ENCODE assay signal across 1 cellular context in the genomic region with DNA sequence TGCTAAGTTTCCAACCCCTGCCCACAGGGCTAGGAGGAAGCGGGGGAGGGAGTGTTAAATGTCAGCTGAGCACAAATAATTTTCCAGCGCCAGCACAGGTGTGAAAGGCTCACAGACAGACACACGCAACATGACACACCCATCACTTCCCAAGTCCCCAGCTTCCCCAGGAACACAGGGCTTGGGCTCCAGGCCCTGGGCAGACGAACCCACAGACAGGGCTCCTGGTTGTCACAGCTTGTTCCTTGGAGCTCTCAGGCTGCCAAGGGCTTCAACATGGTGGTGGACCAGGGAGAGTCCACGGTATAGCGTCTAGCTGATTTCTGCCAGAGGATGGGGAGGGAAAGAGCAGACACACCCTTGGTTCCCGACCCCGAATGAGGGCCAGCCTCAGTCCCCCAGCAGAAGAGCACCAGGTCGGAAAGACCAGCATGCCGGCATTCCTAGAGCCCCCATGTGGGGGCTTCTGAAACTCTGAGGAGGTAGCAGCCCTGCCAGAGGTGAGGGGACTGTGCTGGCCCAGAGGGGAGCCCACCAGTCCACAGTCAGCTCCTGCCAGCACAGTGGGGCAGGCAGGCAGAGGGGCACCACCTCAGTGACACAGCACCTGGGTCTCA.
TF ChIP-seq lines count a peak whose summit lies in the region.

No MANE protein-coding gene starts in this region.

TF ChIP-seq in HepG2, 621 proteins besides CTCF, POLR2A, EP300 and RAD21:
- TF ChIP-seq THAP11 (CRISPR knock-in tag; IDR thresholded peaks at IDR 0.05) = no peak
- no peak for TF ChIP-seq REL (CRISPR knock-in tag; conservative IDR thresholded peaks at IDR 0.05)
- TF ChIP-seq, protein P1, sequence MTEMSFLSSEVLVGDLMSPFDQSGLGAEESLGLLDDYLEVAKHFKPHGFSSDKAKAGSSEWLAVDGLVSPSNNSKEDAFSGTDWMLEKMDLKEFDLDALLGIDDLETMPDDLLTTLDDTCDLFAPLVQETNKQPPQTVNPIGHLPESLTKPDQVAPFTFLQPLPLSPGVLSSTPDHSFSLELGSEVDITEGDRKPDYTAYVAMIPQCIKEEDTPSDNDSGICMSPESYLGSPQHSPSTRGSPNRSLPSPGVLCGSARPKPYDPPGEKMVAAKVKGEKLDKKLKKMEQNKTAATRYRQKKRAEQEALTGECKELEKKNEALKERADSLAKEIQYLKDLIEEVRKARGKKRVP (CRISPR knock-in tag; IDR thresholded peaks at IDR 0.05) = no peak
- TF ChIP-seq, protein P2, sequence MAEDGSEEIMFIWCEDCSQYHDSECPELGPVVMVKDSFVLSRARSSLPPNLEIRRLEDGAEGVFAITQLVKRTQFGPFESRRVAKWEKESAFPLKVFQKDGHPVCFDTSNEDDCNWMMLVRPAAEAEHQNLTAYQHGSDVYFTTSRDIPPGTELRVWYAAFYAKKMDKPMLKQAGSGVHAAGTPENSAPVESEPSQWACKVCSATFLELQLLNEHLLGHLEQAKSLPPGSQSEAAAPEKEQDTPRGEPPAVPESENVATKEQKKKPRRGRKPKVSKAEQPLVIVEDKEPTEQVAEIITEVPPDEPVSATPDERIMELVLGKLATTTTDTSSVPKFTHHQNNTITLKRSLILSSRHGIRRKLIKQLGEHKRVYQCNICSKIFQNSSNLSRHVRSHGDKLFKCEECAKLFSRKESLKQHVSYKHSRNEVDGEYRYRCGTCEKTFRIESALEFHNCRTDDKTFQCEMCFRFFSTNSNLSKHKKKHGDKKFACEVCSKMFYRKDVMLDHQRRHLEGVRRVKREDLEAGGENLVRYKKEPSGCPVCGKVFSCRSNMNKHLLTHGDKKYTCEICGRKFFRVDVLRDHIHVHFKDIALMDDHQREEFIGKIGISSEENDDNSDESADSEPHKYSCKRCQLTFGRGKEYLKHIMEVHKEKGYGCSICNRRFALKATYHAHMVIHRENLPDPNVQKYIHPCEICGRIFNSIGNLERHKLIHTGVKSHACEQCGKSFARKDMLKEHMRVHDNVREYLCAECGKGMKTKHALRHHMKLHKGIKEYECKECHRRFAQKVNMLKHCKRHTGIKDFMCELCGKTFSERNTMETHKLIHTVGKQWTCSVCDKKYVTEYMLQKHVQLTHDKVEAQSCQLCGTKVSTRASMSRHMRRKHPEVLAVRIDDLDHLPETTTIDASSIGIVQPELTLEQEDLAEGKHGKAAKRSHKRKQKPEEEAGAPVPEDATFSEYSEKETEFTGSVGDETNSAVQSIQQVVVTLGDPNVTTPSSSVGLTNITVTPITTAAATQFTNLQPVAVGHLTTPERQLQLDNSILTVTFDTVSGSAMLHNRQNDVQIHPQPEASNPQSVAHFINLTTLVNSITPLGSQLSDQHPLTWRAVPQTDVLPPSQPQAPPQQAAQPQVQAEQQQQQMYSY (CRISPR knock-in tag; IDR thresholded peaks at IDR 0.05) = no peak
- TF ChIP-seq, protein P3, sequence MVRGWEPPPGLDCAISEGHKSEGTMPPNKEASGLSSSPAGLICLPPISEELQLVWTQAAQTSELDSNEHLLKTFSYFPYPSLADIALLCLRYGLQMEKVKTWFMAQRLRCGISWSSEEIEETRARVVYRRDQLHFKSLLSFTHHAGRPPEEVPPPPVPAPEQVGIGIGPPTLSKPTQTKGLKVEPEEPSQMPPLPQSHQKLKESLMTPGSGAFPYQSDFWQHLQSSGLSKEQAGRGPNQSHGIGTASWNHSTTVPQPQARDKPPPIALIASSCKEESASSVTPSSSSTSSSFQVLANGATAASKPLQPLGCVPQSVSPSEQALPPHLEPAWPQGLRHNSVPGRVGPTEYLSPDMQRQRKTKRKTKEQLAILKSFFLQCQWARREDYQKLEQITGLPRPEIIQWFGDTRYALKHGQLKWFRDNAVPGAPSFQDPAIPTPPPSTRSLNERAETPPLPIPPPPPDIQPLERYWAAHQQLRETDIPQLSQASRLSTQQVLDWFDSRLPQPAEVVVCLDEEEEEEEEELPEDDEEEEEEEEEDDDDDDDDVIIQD (CRISPR knock-in tag; IDR thresholded peaks at IDR 0.05; ENCODE audit: low read depth) = no peak
- no peak for TF ChIP-seq PRMT3 (CRISPR knock-in tag; IDR thresholded peaks at IDR 0.05; ENCODE audit: borderline replicate concordance, low read depth)
- no peak for TF ChIP-seq NONO (IDR thresholded peaks at IDR 0.05)
- no peak for TF ChIP-seq NONO (CRISPR knock-in tag; conservative IDR thresholded peaks at IDR 0.05)
- TF ChIP-seq, protein P4, sequence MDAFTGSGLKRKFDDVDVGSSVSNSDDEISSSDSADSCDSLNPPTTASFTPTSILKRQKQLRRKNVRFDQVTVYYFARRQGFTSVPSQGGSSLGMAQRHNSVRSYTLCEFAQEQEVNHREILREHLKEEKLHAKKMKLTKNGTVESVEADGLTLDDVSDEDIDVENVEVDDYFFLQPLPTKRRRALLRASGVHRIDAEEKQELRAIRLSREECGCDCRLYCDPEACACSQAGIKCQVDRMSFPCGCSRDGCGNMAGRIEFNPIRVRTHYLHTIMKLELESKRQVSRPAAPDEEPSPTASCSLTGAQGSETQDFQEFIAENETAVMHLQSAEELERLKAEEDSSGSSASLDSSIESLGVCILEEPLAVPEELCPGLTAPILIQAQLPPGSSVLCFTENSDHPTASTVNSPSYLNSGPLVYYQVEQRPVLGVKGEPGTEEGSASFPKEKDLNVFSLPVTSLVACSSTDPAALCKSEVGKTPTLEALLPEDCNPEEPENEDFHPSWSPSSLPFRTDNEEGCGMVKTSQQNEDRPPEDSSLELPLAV (CRISPR knock-in tag; conservative IDR thresholded peaks at IDR 0.05; ENCODE audit: low read depth) = no peak
